ENCODE assay signal across 18 cellular contexts in the genomic region with DNA sequence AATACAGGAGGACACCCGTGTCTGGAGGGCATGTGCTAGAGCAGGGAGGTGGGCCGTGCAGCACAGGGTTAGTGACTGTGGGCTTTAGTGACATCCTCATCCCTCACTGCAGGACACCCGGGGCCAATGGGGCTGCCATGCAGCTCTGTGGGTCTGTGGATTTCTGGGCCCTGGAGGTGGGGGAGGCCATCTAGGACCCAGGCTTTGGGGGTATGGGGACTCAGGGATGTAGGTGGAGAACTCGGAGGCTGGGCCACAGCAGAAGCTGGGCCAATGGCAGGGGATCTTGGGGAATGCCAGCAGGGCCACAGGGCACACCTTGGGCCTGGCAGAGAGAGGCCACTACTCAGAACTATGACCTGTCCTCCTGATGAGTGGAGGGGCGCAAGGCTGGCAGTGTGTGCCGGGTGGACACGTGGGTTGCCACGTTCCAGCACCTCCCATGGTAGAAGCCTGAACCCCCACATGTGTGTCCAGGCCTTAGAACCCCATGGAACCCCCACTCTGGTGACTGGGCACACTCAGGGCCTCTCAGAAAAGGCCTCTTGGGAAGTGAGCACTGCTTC. TPM values are rescaled to one million over a fixed set of nuclear protein-coding genes. Genes with fewer than 3 reads are reported as not detected.
DNase-seq lines count a peak whose midpoint lies in the region; ATAC-seq, FAIRE-seq and TF ChIP-seq lines count a peak whose summit lies in the region.
"Had no signal": no experiment of that assay in that cellular context is flagged by ENCODE, and none has a peak within 500 bp of the region (broad histone marks: within the 10 kb centered on the region; RNA-seq: fewer than 3 reads in every experiment).

No MANE protein-coding gene starts in this region.

- no peak for TF ChIP-seq CTCF in BE2C (IDR thresholded peaks at IDR 0.05; ENCODE audit: low read depth, low read length)
- no peak for TF ChIP-seq CTCF in endodermal cell (conservative IDR thresholded peaks at IDR 0.05)
- no peak for TF ChIP-seq CTCF in pancreas (IDR thresholded peaks at IDR 0.05)
- TF ChIP-seq CTCF in chondrocyte (IDR thresholded peaks at IDR 0.05): no peak

- FAIRE-seq in pancreas (lab: Jason Lieb, UNC): no peak
- FAIRE-seq: keratinocyte had no signal

- H3K4me3 ChIP-seq in BE2C (ENCODE audit: low read depth, low read length) (no peak overlapping the region), endodermal cell (ENCODE audit: low read length) (no peak overlapping the region), pancreas (no peak overlapping the region)
- H3K4me3 ChIP-seq: tibial nerve had no signal

- H3K27ac Mint-ChIP-seq in endodermal cell (no peak overlapping the region), chondrocyte (ENCODE audit: unreplicated experiment) (no peak overlapping the region)
- H3K27ac Mint-ChIP-seq: activated naive CD4-positive, alpha-beta T cell treated with anti-CD3 and anti-CD28 coated beads for 36 hours; stimulated activated naive B cell treated with anti-CD40 and anti-IgM and Interleukin-4, amounts not matched to agents 10 μg/mL and 1 μg/mL and 100 μg/mL, for 72 hours had no signal

- H3K27ac ChIP-seq in endodermal cell (ENCODE audit: low read depth, low read length) (no peak overlapping the region), pancreas (no peak overlapping the region)
- H3K27ac ChIP-seq: tibial nerve had no signal

- H3K4me1 ChIP-seq in BE2C: no peaks in the 10 kb centered on the region
- H3K4me1 ChIP-seq in endodermal cell (ENCODE audit: control insufficient read depth, insufficient read depth, low read length): peaks cover 4% of the 10 kb centered on the region
- H3K4me1 ChIP-seq in pancreas: peaks cover 5 to 16% (median 7%) of the 10 kb centered on the region in 3 donors

- intact Hi-C loops in pancreas (cut with DNase I): loop anchor here in 1 of 3 donors (5.0 to 10.0 kb wide), 2 partner anchors 56 to 81 kb away; no protein-coding TSS in a partner anchor

- DNase-seq in activated CD4-positive, alpha-beta T cell treated with anti-CD3 and anti-CD28 coated beads for 1 hour: peak; percentile 8
- no peak for DNase-seq in activated CD4-positive, alpha-beta T cell treated with anti-CD3 and anti-CD28 coated beads for 4 hours
- DNase-seq in BE2C: peak; percentile 18
- DNase-seq in endodermal cell: peak; percentile 35
- peak in 4 of 6 donors; percentile 13 to 56 (median 46) for DNase-seq in pancreas
- DNase-seq in chondrocyte (ENCODE audit: low spot score): no peak
- DNase-seq in AG08396 (ENCODE audit: low spot score): no peak
- DNase-seq: activated naive CD4-positive, alpha-beta T cell treated with anti-CD3 and anti-CD28 coated beads for 36 hours; dermis blood vessel endothelial cell; midbrain; NCI-H2107; PC-3; stimulated activated naive B cell treated with anti-CD40 and anti-IgM and Interleukin-4, amounts not matched to agents 10 μg/mL and 1 μg/mL and 100 μg/mL, for 72 hours had no signal

- H3K27me3 Mint-ChIP-seq in endodermal cell (ENCODE audit: insufficient read depth) (peaks cover 9% of the 10 kb centered on the region), chondrocyte (ENCODE audit: low read depth) (peaks cover 13% of the 10 kb centered on the region)

- 80 to 83% methylated on average over 4 to 8 of the region's 8 CpGs for whole genome bisulfite sequencing in endodermal cell (ENCODE audit: insufficient coverage in 1 of 2, insufficient read length in 1 of 2), 2 experiments
- 74 to 81% methylated on average over 8 of the region's 8 CpGs for WGBS in pancreas, 2 donors

- no peaks in the 10 kb centered on the region; the same call in 1 of the 2 replicates for H3K9me3 ChIP-seq in BE2C
- H3K9me3 ChIP-seq in endodermal cell (ENCODE audit: control insufficient read depth, low read length): no peaks in the 10 kb centered on the region
- H3K9me3 ChIP-seq in pancreas: no peaks in the 10 kb centered on the region
- H3K9me3 ChIP-seq: tibial nerve had no signal

- H3K36me3 ChIP-seq in BE2C: no peaks in the 10 kb centered on the region
- H3K36me3 ChIP-seq in endodermal cell (ENCODE audit: control insufficient read depth, insufficient read depth, low read length): no peaks in the 10 kb centered on the region
- H3K36me3 ChIP-seq in pancreas: peaks cover 0 to 7% (median 0%) of the 10 kb centered on the region in 3 donors

- ATAC-seq in pancreas (no peak), GM18861 (IDR thresholded peaks at IDR 0.05; ENCODE audit: unreplicated experiment) (no peak)
- ATAC-seq: PC-3; stimulated activated naive B cell treated with anti-CD40 and anti-IgM and Interleukin-4, amounts not matched to agents 10 μg/mL and 1 μg/mL and 100 μg/mL, for 72 hours had no signal

- H3K4me3 Mint-ChIP-seq in endodermal cell (no peak overlapping the region), chondrocyte (ENCODE audit: unreplicated experiment) (no peak overlapping the region)
- H3K4me3 Mint-ChIP-seq: activated naive CD4-positive, alpha-beta T cell treated with anti-CD3 and anti-CD28 coated beads for 36 hours; CD14-positive monocyte; stimulated activated naive B cell treated with anti-CD40 and anti-IgM and Interleukin-4, amounts not matched to agents 10 μg/mL and 1 μg/mL and 100 μg/mL, for 72 hours had no signal

- H3K27me3 ChIP-seq in BE2C (no peaks in the 10 kb centered on the region), endodermal cell (ENCODE audit: control insufficient read depth, insufficient read depth, low read length, poor library complexity, severe bottlenecking) (no peaks in the 10 kb centered on the region), pancreas (no peaks in the 10 kb centered on the region)

- H3K36me3 Mint-ChIP-seq in endodermal cell (ENCODE audit: low read depth) (no peaks in the 10 kb centered on the region), chondrocyte (ENCODE audit: low read depth) (no peaks in the 10 kb centered on the region)
- H3K36me3 Mint-ChIP-seq: CD14-positive monocyte; stimulated activated naive B cell treated with anti-CD40 and anti-IgM and Interleukin-4, amounts not matched to agents 10 μg/mL and 1 μg/mL and 100 μg/mL, for 72 hours had no signal

- H3K9me3 Mint-ChIP-seq in endodermal cell (peaks cover 14% of the 10 kb centered on the region), chondrocyte (ENCODE audit: low read depth) (no peaks in the 10 kb centered on the region)
- H3K9me3 Mint-ChIP-seq: activated naive CD4-positive, alpha-beta T cell treated with anti-CD3 and anti-CD28 coated beads for 36 hours had no signal

- no peak overlapping the region for H3K9ac ChIP-seq in endodermal cell (ENCODE audit: extremely low read depth, low read length, poor library complexity, severe bottlenecking)

- H3K4me1 Mint-ChIP-seq in endodermal cell (no peaks in the 10 kb centered on the region), chondrocyte (ENCODE audit: low read depth) (no peaks in the 10 kb centered on the region)
- H3K4me1 Mint-ChIP-seq: CD14-positive monocyte; stimulated activated naive B cell treated with anti-CD40 and anti-IgM and Interleukin-4, amounts not matched to agents 10 μg/mL and 1 μg/mL and 100 μg/mL, for 72 hours had no signal

RNA-seq across cellular contexts. Expression of gene ZDHHC11B, which starts 23.2 kb away (rescaled TPM):
- 21.0 TPM for polyA plus RNA-seq in BE2C (2012; ENCODE audit: insufficient read depth, insufficient read length, low read depth)
- total RNA-seq in endodermal cell (1 to 10 TPM in 1 of 2 donors, under 1 TPM in 1; 0.75 to 1.3 TPM), pancreas (1 to 10 TPM; 2.8 to 7.5 (median 5.0) TPM), chondrocyte (0.17 TPM in 1 of 3 replicates, not detected in the others)
- polyA plus RNA-seq in endodermal cell (2013, experiment 1 of 2): 2.3 TPM
- 1.9 TPM for polyA plus RNA-seq in endodermal cell (2013, experiment 2 of 2)
- 10 to 100 TPM in 1 of 2 donors, 1 to 10 TPM in 1; 6.6 to 19.9 TPM for polyA plus RNA-seq in pancreas
- total RNA-seq: activated naive CD4-positive, alpha-beta T cell treated with anti-CD3 and anti-CD28 coated beads for 36 hours; glomerular endothelial cell had no signal
- polyA plus RNA-seq: CD14-positive monocyte had no signal

Comparison
In these comparisons a context has a peak if more than half of its experiments do, and no peak if none do; other contexts are left out.
1. DNase-seq: peak in activated CD4-positive, alpha-beta T cell treated with anti-CD3 and anti-CD28 coated beads for 1 hour (single experiment), BE2C (single experiment), endodermal cell (single experiment) and pancreas (4 of 6); none in activated CD4-positive, alpha-beta T cell treated with anti-CD3 and anti-CD28 coated beads for 4 hours (0 of 2), chondrocyte (single experiment) and AG08396 (single experiment).